11 cellular contexts compared by ENCODE assay signal in the genomic region with DNA sequence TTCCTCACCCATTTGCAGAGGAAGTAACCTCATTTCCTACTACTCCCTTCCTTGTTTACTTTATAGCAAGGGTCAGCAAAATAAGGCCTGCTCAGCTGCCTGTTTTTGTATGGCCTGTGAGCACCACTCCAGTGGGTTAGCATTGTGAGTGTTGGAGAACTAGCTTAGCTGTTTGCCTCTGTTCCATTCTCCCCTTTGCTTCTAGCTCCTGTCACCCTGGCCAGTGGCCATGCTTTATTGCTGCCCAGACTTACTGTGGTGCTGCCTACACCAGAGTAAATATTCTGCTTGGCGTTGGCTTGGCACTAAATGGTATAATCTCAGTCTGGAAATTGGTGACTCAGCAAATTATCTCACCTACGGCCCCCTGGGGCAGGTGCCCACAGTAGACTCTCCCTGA. TPM values are rescaled to one million over a fixed set of nuclear protein-coding genes. Genes with fewer than 3 reads are reported as not detected.
DNase-seq lines count a peak whose midpoint lies in the region; ATAC-seq, FAIRE-seq and TF ChIP-seq lines count a peak whose summit lies in the region.
"Had no signal": no experiment of that assay in that cellular context is flagged by ENCODE, and none has a peak within 500 bp of the region (broad histone marks: within the 10 kb centered on the region; RNA-seq: fewer than 3 reads in every experiment).

No MANE protein-coding gene starts in this region.

- H3K36me3 ChIP-seq in CD8-positive, alpha-beta T cell (ENCODE audit: insufficient read depth, low read length): peaks cover 3% of the 10 kb centered on the region
- H3K36me3 ChIP-seq in heart left ventricle (peaks cover 0 to 14% (median 0%) of the 10 kb centered on the region in 9 donors), pancreas (no peaks in the 10 kb centered on the region), gastroesophageal sphincter (peaks cover 0 to 16% of the 10 kb centered on the region in 2 donors), breast epithelium (no peaks in the 10 kb centered on the region)

- no peaks in the 10 kb centered on the region for H3K9me3 Mint-ChIP-seq in CD8-positive, alpha-beta T cell
- H3K9me3 Mint-ChIP-seq: activated naive CD8-positive, alpha-beta T cell treated with anti-CD3 and anti-CD28 coated beads for 36 hours had no signal

- WGBS in heart left ventricle, 4 donors: 33 to 54% (median 51%) methylated on average over 2 of the region's 2 CpGs
- 22 to 28% methylated on average over 2 of the region's 2 CpGs for WGBS in pancreas, 2 donors
- 88% methylated on average over 2 of the region's 2 CpGs; no CpG with 5 or more reads in 1 of the 2 donors for WGBS in gastroesophageal sphincter (ENCODE audit: low coverage in 1 of 2), 2 donors

- no peak for TF ChIP-seq CTCF in CD8-positive, alpha-beta T cell (IDR thresholded peaks at IDR 0.05)
- no peak for TF ChIP-seq CTCF in RWPE1 (conservative IDR thresholded peaks at IDR 0.05; ENCODE audit: low read depth)
- no peak for TF ChIP-seq CTCF in heart left ventricle (IDR thresholded peaks at IDR 0.05)
- no peak for TF ChIP-seq CTCF in pancreas (IDR thresholded peaks at IDR 0.05)
- no peak for TF ChIP-seq CTCF in gastroesophageal sphincter (IDR thresholded peaks at IDR 0.05)
- TF ChIP-seq CTCF in breast epithelium (IDR thresholded peaks at IDR 0.05): no peak

- DNase-seq in CD8-positive, alpha-beta T cell: no peak
- no peak for DNase-seq in RWPE1 (ENCODE audit: low spot score)
- DNase-seq in heart left ventricle: peak in 2 of 5 donors; percentile 35 to 43
- DNase-seq in pancreas: peak in 4 of 6 donors; percentile 34 to 49 (median 40)
- DNase-seq in NCI-H510A treated with DMSO at 0.1 percent for 48 hours (lab: John Stamatoyannopoulos, UW): no peak
- no peak for DNase-seq in HTR-8/SVneo (ENCODE audit: insufficient read length, low spot score)
- no peak for DNase-seq in breast epithelium (ENCODE audit: low spot score in 2 of 2)
- DNase-seq: activated naive CD8-positive, alpha-beta T cell treated with anti-CD3 and anti-CD28 coated beads for 36 hours; mammary epithelial cell; NCI-H2227 treated with DMSO at 0.1 percent for 48 hours had no signal

- TF ChIP-seq POLR2A in heart left ventricle (IDR thresholded peaks at IDR 0.05): no peak
- TF ChIP-seq POLR2A in gastroesophageal sphincter (IDR thresholded peaks at IDR 0.05): no peak
- TF ChIP-seq POLR2A in breast epithelium (IDR thresholded peaks at IDR 0.05): no peak

- CTCF ChIA-PET in CD8-positive, alpha-beta T cell (lab: Charles Lee): interaction anchor here (1.5 kb wide), 1 partner anchor 20 kb away, joined by 5 read pairs; no protein-coding TSS in a partner anchor
- CTCF ChIA-PET in RWPE1 (lab: Yijun Ruan, JAX): no interaction called here

- POLR2A ChIA-PET in CD8-positive, alpha-beta T cell (lab: Charles Lee): interaction anchor here (1.9 kb wide), 1 partner anchor 9 kb away, joined by 7 read pairs; the partner anchor contains the start of gene PDCD6IP
- POLR2A ChIA-PET in RWPE1 (lab: Yijun Ruan, JAX; ENCODE audit: low non-redundant PET): no interaction called here

- ATAC-seq in CD8-positive, alpha-beta T cell: no peak
- ATAC-seq in heart left ventricle: peak; percentile 50 to 80 (median 68)
- peak; percentile 73 to 85 (median 75) for ATAC-seq in pancreas
- no peak for ATAC-seq in gastroesophageal sphincter

- H3K27ac ChIP-seq in CD8-positive, alpha-beta T cell (ENCODE audit: low read depth, low read length): no peak overlapping the region
- 0 out of 2 replicates have a peak overlapping the region, but pooled peaks have one; percentile 31 for H3K27ac ChIP-seq in RWPE1
- H3K27ac ChIP-seq in heart left ventricle: peak overlapping the region in 10 of 12 donors; percentile 3 to 73 (median 42)
- peak overlapping the region in 1 of 4 donors; percentile 42 for H3K27ac ChIP-seq in pancreas
- H3K27ac ChIP-seq in gastroesophageal sphincter: peak overlapping the region in 1 of 4 donors; percentile 8
- peak overlapping the region in 1 of 2 donors; percentile 2 for H3K27ac ChIP-seq in breast epithelium

- H3K36me3 Mint-ChIP-seq in CD8-positive, alpha-beta T cell: peaks cover 49% of the 10 kb centered on the region

- no peak overlapping the region for H3K4me3 ChIP-seq in CD8-positive, alpha-beta T cell (ENCODE audit: low read depth, low read length)
- H3K4me3 ChIP-seq in heart left ventricle: no peak overlapping the region
- no peak overlapping the region for H3K4me3 ChIP-seq in pancreas
- H3K4me3 ChIP-seq in gastroesophageal sphincter: no peak overlapping the region
- no peak overlapping the region for H3K4me3 ChIP-seq in breast epithelium

- no peak for FAIRE-seq in pancreas (lab: Jason Lieb, UNC)
- no peak for FAIRE-seq in HTR-8/SVneo (lab: Jason Lieb, UNC)

- H3K27me3 ChIP-seq in CD8-positive, alpha-beta T cell (ENCODE audit: insufficient read depth, low read length): no peaks in the 10 kb centered on the region
- no peaks in the 10 kb centered on the region for H3K27me3 ChIP-seq in heart left ventricle
- H3K27me3 ChIP-seq in pancreas: no peaks in the 10 kb centered on the region
- H3K27me3 ChIP-seq in gastroesophageal sphincter: no peaks in the 10 kb centered on the region
- no peaks in the 10 kb centered on the region for H3K27me3 ChIP-seq in breast epithelium

- H3K27me3 Mint-ChIP-seq in CD8-positive, alpha-beta T cell (ENCODE audit: low read depth): no peaks in the 10 kb centered on the region
- H3K27me3 Mint-ChIP-seq: activated naive CD8-positive, alpha-beta T cell treated with anti-CD3 and anti-CD28 coated beads for 36 hours had no signal

- no peak overlapping the region for H3K4me3 Mint-ChIP-seq in CD8-positive, alpha-beta T cell
- H3K4me3 Mint-ChIP-seq: activated naive CD8-positive, alpha-beta T cell treated with anti-CD3 and anti-CD28 coated beads for 36 hours had no signal

- intact Hi-C loops in CD8-positive, alpha-beta T cell (cut with DNase I, micrococcal nuclease): no loop called here
- intact Hi-C loops in heart left ventricle (cut with DNase I) (no loop called here), pancreas (cut with DNase I) (no loop called here), breast epithelium (cut with DNase I; ENCODE audit: low total_unique reads) (no loop called here)

- peak overlapping the region; percentile 24 for H3K27ac Mint-ChIP-seq in CD8-positive, alpha-beta T cell

- H3K4me1 Mint-ChIP-seq in CD8-positive, alpha-beta T cell (ENCODE audit: low read depth): peaks cover 84% of the 10 kb centered on the region

- no peaks in the 10 kb centered on the region for H3K9me3 ChIP-seq in CD8-positive, alpha-beta T cell (ENCODE audit: low read length)
- peaks cover 0 to 13% (median 0%) of the 10 kb centered on the region in 12 donors for H3K9me3 ChIP-seq in heart left ventricle
- H3K9me3 ChIP-seq in pancreas: no peaks in the 10 kb centered on the region
- H3K9me3 ChIP-seq in gastroesophageal sphincter: no peaks in the 10 kb centered on the region
- H3K9me3 ChIP-seq in breast epithelium: no peaks in the 10 kb centered on the region

- no peak for TF ChIP-seq EP300 in gastroesophageal sphincter (IDR thresholded peaks at IDR 0.05)

- H3K4me1 ChIP-seq in CD8-positive, alpha-beta T cell (ENCODE audit: insufficient read depth, low read length): peaks cover 52% of the 10 kb centered on the region
- H3K4me1 ChIP-seq in heart left ventricle (peaks cover 9 to 83% (median 55%) of the 10 kb centered on the region in 12 donors), pancreas (peaks cover 18 to 30% (median 23%) of the 10 kb centered on the region in 3 donors), gastroesophageal sphincter (peaks cover 0 to 65% (median 12%) of the 10 kb centered on the region in 3 donors), breast epithelium (no peaks in the 10 kb centered on the region)

RNA-seq across cellular contexts. Expression of gene PDCD6IP, which starts 8.8 kb away (rescaled TPM):
- total RNA-seq in CD8-positive, alpha-beta T cell: 10 to 100 TPM; 84.7 to 92.4 TPM
- total RNA-seq in heart left ventricle: 100 to 1,000 TPM in 8 of 9 donors, 10 to 100 TPM in 1; 72.9 to 205 (median 152) TPM
- polyA plus RNA-seq in heart left ventricle: 10 to 100 TPM; 25.8 to 85.9 TPM
- total RNA-seq in pancreas: 100 to 1,000 TPM in 1 of 6 donors, 10 to 100 TPM in 5; 68.0 to 130 (median 83.4) TPM
- 10 to 100 TPM; 15.1 to 27.6 TPM for polyA plus RNA-seq in pancreas
- total RNA-seq in gastroesophageal sphincter: 100 to 1,000 TPM; 151 to 290 (median 186) TPM
- 100 to 1,000 TPM; 152 to 242 (median 204) TPM for total RNA-seq in breast epithelium

Comparison
In these comparisons a context has a peak if more than half of its experiments do, and no peak if none do; other contexts are left out.
1. ATAC-seq: peak in heart left ventricle (4 of 4) and pancreas (4 of 4); none in CD8-positive, alpha-beta T cell (single experiment) and gastroesophageal sphincter (single experiment).
2. DNase-seq: peak in pancreas (4 of 6); none in CD8-positive, alpha-beta T cell (0 of 7), RWPE1 (single experiment), NCI-H510A treated with DMSO at 0.1 percent for 48 hours (single experiment), HTR-8/SVneo (single experiment) and breast epithelium (0 of 2).